In genomic region chr9:19232830-19233194, GRCh38 we compare ENCODE assay signal across 8 cellular contexts. TPM values are rescaled to one million over a fixed set of nuclear protein-coding genes. Genes with fewer than 3 reads are reported as not detected.
DNase-seq lines count a peak whose midpoint lies in the region; ATAC-seq and TF ChIP-seq lines count a peak whose summit lies in the region.

No MANE protein-coding gene starts in this region.

- DNase-seq in AG09319 (ENCODE audit: extremely low read depth, low read depth) (peak; percentile 18), PC-9 (peak in 1 of 2 experiments; percentile 35), NCI-H510A (lab: John Stamatoyannopoulos, UW) (no peak)

- H3K36me3 ChIP-seq in PC-9 (ENCODE audit: low read depth) (no peaks in the 10 kb centered on the region), iPS-15b (ENCODE audit: control insufficient read depth, insufficient read depth, low read length) (no peaks in the 10 kb centered on the region)

- no peaks in the 10 kb centered on the region for H3K9me2 ChIP-seq in PC-9 (ENCODE audit: insufficient read depth)

- POLR2A ChIA-PET in PC-9 (lab: Charles Lee; ENCODE audit: unreplicated experiment), result interaction anchor here (0.6 kb wide), 1 partner anchor 22 kb away, joined by 11 read pairs; no protein-coding TSS in a partner anchor

- H3K27ac ChIP-seq in PC-9, result peak overlapping the region; percentile 68

- H4K20me1 ChIP-seq in PC-9 (ENCODE audit: insufficient read depth), result no peaks in the 10 kb centered on the region

- peak overlapping the region; percentile 97 for H3K4me2 ChIP-seq in PC-9

- no peak overlapping the region for H3K9ac ChIP-seq in iPS-15b (ENCODE audit: low read depth, low read length)

- H3K4me3 ChIP-seq in PC-9, result peak overlapping the region; percentile 85
- H3K4me3 ChIP-seq in iPS-15b (ENCODE audit: low read depth, low read length), result peak overlapping the region; percentile 87

- no TSS peak for BruUV-seq in PC-9 (replicated peaks; lab: Mats Ljungman, UMichigan)

- peaks cover 14% of the 10 kb centered on the region; the same call in 1 of the 2 replicates for H3F3A ChIP-seq in PC-9 (ENCODE audit: insufficient read depth, low read depth)

- H3K4me1 ChIP-seq in PC-9 (replicated peaks; ENCODE audit: insufficient read depth) (peaks cover 16% of the 10 kb centered on the region), iPS-15b (ENCODE audit: control insufficient read depth, insufficient read depth, low read length) (peaks cover 7% of the 10 kb centered on the region)

- H3K27me3 ChIP-seq in PC-9 (ENCODE audit: insufficient read depth, low read depth) (no peaks in the 10 kb centered on the region), iPS-15b (ENCODE audit: control insufficient read depth, insufficient read depth, low read length) (no peaks in the 10 kb centered on the region)

- no peak; the same call in 1 of the 2 replicates for TF ChIP-seq CTCF in AG09319 (IDR thresholded peaks at IDR 0.05; ENCODE audit: low read depth, low read length)
- TF ChIP-seq CTCF in PC-9 (conservative IDR thresholded peaks at IDR 0.05), result no peak

- peak; percentile 21 for ATAC-seq in GM21447 (IDR thresholded peaks at IDR 0.05; ENCODE audit: unreplicated experiment)
- no peak for ATAC-seq in GM18520 (IDR thresholded peaks at IDR 0.05; ENCODE audit: unreplicated experiment)
- no peak for ATAC-seq in HG02571 (IDR thresholded peaks at IDR 0.05; ENCODE audit: unreplicated experiment)
- no peak for ATAC-seq in GM19467 (IDR thresholded peaks at IDR 0.05; ENCODE audit: unreplicated experiment)

- CTCF ChIA-PET in PC-9 (lab: Charles Lee), result no interaction called here

- H3K79me2 ChIP-seq in PC-9 (ENCODE audit: low read depth), result peaks cover 69% of the 10 kb centered on the region

- intact Hi-C loops in PC-9 (cut with micrococcal nuclease; ENCODE audit: unreplicated experiment), result no loop called here

- H3K9me3 ChIP-seq in PC-9 (ENCODE audit: insufficient read depth, low read depth), result no peaks in the 10 kb centered on the region
- H3K9me3 ChIP-seq in iPS-15b (ENCODE audit: control insufficient read depth, insufficient read depth, low read length), result no peaks in the 10 kb centered on the region

- H2AFZ ChIP-seq in PC-9, result no peak overlapping the region

RNA-seq across cellular contexts. Expression of gene DENND4C, which starts 2.3 kb away (rescaled TPM):
- total RNA-seq in PC-9 (2021), result 23.1 and 29.5 TPM in 2 replicates
